ENCODE assay signal across 31 cellular contexts in genomic region chr12:122230798-122231197, GRCh38. TPM values are rescaled to one million over a fixed set of nuclear protein-coding genes. Genes with fewer than 3 reads are reported as not detected.
"Had no signal": no experiment of that assay in that cellular context is flagged by ENCODE, and none has a peak within 500 bp of the region (broad histone marks: within the 10 kb centered on the region; RNA-seq: fewer than 3 reads in every experiment).

No MANE protein-coding gene starts in this region.

- H3K27me3 ChIP-seq: adrenal gland, body of pancreas, brain microvascular endothelial cell, breast epithelium had no signal

- H3K36me3 ChIP-seq: breast epithelium had no signal

- DNase-seq: activated B cell treated with CpG ODN at 0.5 μM for 24 hours; activated CD4-positive, alpha-beta memory T cell treated with anti-CD3 and anti-CD28 coated beads for 36 hours; activated CD4-positive, alpha-beta T cell treated with anti-CD3 and anti-CD28 coated beads for 4 hours; activated CD4-positive, alpha-beta T cell treated with anti-CD3 and anti-CD28 coated beads, Interleukin-2, amount 10 ng/mL, durations not matched to agents 24 days and 14 days; activated CD4-positive, alpha-beta T cell treated with anti-CD3 and anti-CD28 coated beads, Interleukin-2, amount 50 U/mL, for 1 hour; activated CD4-positive, alpha-beta T cell treated with anti-CD3 and anti-CD28 coated beads, Interleukin-2, amount 50 U/mL, for 4 hours; activated CD4-positive, CD25-positive, alpha-beta regulatory T cell treated with anti-CD3 and anti-CD28 coated beads, Interleukin-2, amount 50 U/mL, for 72 hours; activated CD8-positive, alpha-beta memory T cell treated with anti-CD3 and anti-CD28 coated beads, Interleukin-2, amount 50 U/mL, for 4 hours; activated CD8-positive, alpha-beta T cell treated with anti-CD3 and anti-CD28 coated beads for 36 hours; activated effector memory CD4-positive, alpha-beta T cell treated with anti-CD3 and anti-CD28 coated beads, Interleukin-2, amount 50 U/mL, for 16 hours; activated gamma-delta T cell treated with Interleukin-2 at 50 U/mL for 16 hours; activated naive CD4-positive, alpha-beta T cell; activated naive CD4-positive, alpha-beta T cell treated with anti-CD3 and anti-CD28 coated beads for 36 hours; activated naive CD4-positive, alpha-beta T cell treated with anti-CD3 and anti-CD28 coated beads, Interleukin-2, amount 50 U/mL, for 16 hours; activated naive CD8-positive, alpha-beta T cell treated with anti-CD3 and anti-CD28 coated beads for 36 hours; activated T-cell treated with anti-CD3 and anti-CD28 coated beads for 4 hours; activated T-cell treated with anti-CD3 and anti-CD28 coated beads, Interleukin-2, amount 50 U/mL, for 1 hour; activated T-cell treated with anti-CD3 and anti-CD28 coated beads, Interleukin-2, amount 50 U/mL, for 4 hours; activated T-cell treated with anti-CD3 and anti-CD28 coated beads, Interleukin-2, amount 50 U/mL, for 72 hours; amniotic stem cell; aorta; body of pancreas; brain microvascular endothelial cell; central memory CD4-positive, alpha-beta T cell; T-helper 2 cell; T-helper 9 cell had no signal

- H3K4me3 ChIP-seq: adrenal gland, body of pancreas, breast epithelium had no signal

- H3K27ac ChIP-seq: body of pancreas, brain microvascular endothelial cell, breast epithelium, VCaP had no signal

- ATAC-seq: activated CD8-positive, alpha-beta T cell treated with anti-CD3 and anti-CD28 coated beads for 36 hours; activated naive CD4-positive, alpha-beta T cell treated with anti-CD3 and anti-CD28 coated beads, Interleukin-2, amount 50 U/mL, for 72 hours; activated T-cell treated with anti-CD3 and anti-CD28 coated beads, Interleukin-2, amount 50 U/mL, for 4 hours; activated T-cell treated with anti-CD3 and anti-CD28 coated beads, Interleukin-2, amount 50 U/mL, for 72 hours; activated T-helper 17 cell treated with anti-CD3 and anti-CD28 coated beads, Interleukin-2, amount 50 U/mL, for 72 hours; body of pancreas had no signal

RNA-seq across cellular contexts. Expression of gene LRRC43, which starts 47.9 kb away (rescaled TPM):
- polyA plus RNA-seq: aorta had no signal

RNA-seq across cellular contexts. Expression of gene IL31, which starts 56.8 kb away (rescaled TPM):
- polyA plus RNA-seq: adrenal gland, aorta had no signal
